Comparison of ENCODE assay signal across 1 cellular context in the genomic region with DNA sequence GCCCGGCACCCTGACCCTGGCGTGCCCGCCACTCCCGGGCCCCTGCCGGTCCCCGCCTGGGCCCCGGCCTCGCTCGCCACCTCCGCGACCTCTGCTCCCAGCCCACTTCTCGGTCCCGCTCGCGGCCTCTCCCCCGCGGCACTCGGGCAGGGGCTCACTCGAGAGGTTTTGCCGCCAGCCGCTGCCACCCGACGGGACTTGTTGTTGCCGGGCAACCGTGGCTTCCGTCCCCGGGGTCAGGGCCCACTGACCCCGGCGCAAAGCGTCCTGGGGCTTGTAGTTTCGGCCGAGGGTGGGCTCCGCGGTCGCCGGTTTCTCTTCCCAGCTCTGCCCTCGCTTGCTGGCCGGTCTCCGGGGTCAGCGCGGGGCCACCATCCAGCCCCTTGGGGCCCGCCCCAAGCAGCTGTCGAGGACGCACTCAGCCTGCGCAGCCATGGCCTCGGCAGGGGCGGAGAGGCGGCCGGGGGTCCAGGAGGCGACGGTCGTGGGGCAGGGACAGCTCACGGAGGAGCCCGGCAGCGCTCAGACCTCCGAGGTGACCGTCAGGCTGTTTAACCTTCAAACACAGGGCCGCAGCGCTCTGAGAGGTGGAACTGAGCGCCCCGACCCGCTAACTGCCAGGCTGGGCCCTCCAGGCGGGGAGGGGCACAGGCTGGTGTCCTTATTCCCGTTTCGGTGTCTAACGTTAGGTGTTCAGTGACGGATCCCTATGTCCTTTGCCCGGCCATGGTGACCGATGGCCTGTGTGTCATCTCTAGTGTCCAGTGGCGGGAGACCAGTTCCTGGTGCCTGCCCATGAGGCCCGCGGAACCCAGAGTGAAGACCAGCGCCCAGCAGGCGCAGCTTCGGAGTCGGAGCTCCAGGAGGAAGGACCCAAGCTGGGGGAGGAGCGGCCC.
TF ChIP-seq lines count a peak whose summit lies in the region.

A gene with protein sequence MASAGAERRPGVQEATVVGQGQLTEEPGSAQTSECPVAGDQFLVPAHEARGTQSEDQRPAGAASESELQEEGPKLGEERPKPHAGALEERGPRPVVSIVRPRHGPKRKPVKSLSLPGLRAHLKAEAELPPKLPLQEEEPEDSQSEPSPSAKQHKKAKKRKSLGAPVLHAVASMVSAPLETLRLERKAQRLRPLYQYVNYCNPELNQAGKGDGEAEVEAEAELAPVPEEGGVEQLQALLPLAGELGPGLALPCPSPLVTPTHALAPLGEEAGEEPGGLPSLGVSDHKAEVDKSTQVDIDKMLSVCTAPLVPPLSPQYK (plus strand): TSS at position 277 of the 896 bp plus-strand sequence. CDS start 157 bp downstream, at position 434.
A gene with protein sequence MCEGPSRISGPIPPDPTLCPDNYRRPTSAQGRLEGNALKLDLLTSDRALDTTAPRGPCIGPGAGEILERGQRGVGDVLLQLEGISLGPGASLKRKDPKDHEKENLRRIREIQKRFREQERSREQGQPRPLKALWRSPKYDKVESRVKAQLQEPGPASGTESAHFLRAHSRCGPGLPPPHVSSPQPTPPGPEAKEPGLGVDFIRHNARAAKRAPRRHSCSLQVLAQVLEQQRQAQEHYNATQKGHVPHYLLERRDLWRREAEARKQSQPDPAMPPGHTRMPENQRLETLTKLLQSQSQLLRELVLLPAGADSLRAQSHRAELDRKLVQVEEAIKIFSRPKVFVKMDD (minus strand): TSS at position 213 of the 896 bp plus-strand sequence. CDS start 308 bp downstream, outside the sequence.

TF ChIP-seq in K562, 482 proteins besides CTCF, POLR2A, EP300 and RAD21 (continued from another document and continues in another):
- TF ChIP-seq POLR3G (IDR thresholded peaks at IDR 0.05; ENCODE audit: extremely low read depth, insufficient read length, insufficient replicate concordance) (no peak), TARDBP (IDR thresholded peaks at IDR 0.05) (no peak), XRCC5 (IDR thresholded peaks at IDR 0.05; ENCODE audit: low read depth, low read length) (no peak), KDM2B (CRISPR knock-in tag; IDR thresholded peaks at IDR 0.05) (no peak), NUFIP1 (IDR thresholded peaks at IDR 0.05; ENCODE audit: partially characterized antibody) (no peak), POLR3A (IDR thresholded peaks at IDR 0.05; ENCODE audit: borderline replicate concordance, extremely low read depth, insufficient read depth, insufficient read length) (no peak), RBM34 (IDR thresholded peaks at IDR 0.05; ENCODE audit: borderline replicate concordance, insufficient read depth, low read length) (no peak), MCM2 (IDR thresholded peaks at IDR 0.05; ENCODE audit: low read depth) (no peak), ZNF778 (CRISPR knock-in tag; IDR thresholded peaks at IDR 0.05) (no peak), CBFA2T3 (IDR thresholded peaks at IDR 0.05) (no peak), NONO (IDR thresholded peaks at IDR 0.05; ENCODE audit: low read depth in 2 of 2, low read length in 1 of 2) (no peak), FOXK2 (conservative IDR thresholded peaks at IDR 0.05 in 1 of 2, IDR thresholded peaks at IDR 0.05 in 1 of 2; ENCODE audit: low read depth in 2 of 2) (no peak), ELF4 (CRISPR knock-in tag; IDR thresholded peaks at IDR 0.05) (no peak), ZNF212 (CRISPR knock-in tag; IDR thresholded peaks at IDR 0.05) (no peak), MTA3 (IDR thresholded peaks at IDR 0.05; ENCODE audit: borderline replicate concordance) (peak; percentile 21; the same call in 1 of the 2 replicates), POU5F1 (IDR thresholded peaks at IDR 0.05; ENCODE audit: borderline replicate concordance, low read depth, low read length, partially characterized antibody) (no peak), PTBP1 (IDR thresholded peaks at IDR 0.05; ENCODE audit: low read depth, low read length) (no peak), MYC (IDR thresholded peaks at IDR 0.05; ENCODE audit: low read depth, low read length) (0 out of 2 replicates have a peak, but pooled peaks have one; percentile 9), MYC (CRISPR knock-in tag; IDR thresholded peaks at IDR 0.05; ENCODE audit: borderline replicate concordance, low read depth) (no peak), NR2C2 (CRISPR knock-in tag; IDR thresholded peaks at IDR 0.05) (peak; percentile 98), NR2C2 (tag; IDR thresholded peaks at IDR 0.05) (peak; percentile 100), ZNF75A (CRISPR knock-in tag; IDR thresholded peaks at IDR 0.05) (no peak), ZNF696 (CRISPR knock-in tag; conservative IDR thresholded peaks at IDR 0.05) (no peak), CEBPB (tag; IDR thresholded peaks at IDR 0.05) (no peak), KAT8 (IDR thresholded peaks at IDR 0.05; ENCODE audit: low read depth) (no peak), CBX3 (IDR thresholded peaks at IDR 0.05; ENCODE audit: borderline replicate concordance in 1 of 2, low read length in 2 of 2) (no peak), MBD2 (IDR thresholded peaks at IDR 0.05; ENCODE audit: borderline replicate concordance, low read depth) (peak; percentile 64; the same call in 1 of the 2 replicates), FOXJ2 (tag; IDR thresholded peaks at IDR 0.05) (0 out of 2 replicates have a peak, but pooled peaks have one; percentile 22), ZEB2 (IDR thresholded peaks at IDR 0.05) (no peak), ZNF561 (CRISPR knock-in tag; conservative IDR thresholded peaks at IDR 0.05) (no peak), SPI1 (IDR thresholded peaks at IDR 0.05; ENCODE audit: borderline replicate concordance, low read depth, low read length) (0 out of 2 replicates have a peak, but pooled peaks have one; percentile 24), NR2C1 (IDR thresholded peaks at IDR 0.05) (peak; percentile 98), NR2C1 (tag; IDR thresholded peaks at IDR 0.05) (peak; percentile 99)
- TF ChIP-seq, protein P1, sequence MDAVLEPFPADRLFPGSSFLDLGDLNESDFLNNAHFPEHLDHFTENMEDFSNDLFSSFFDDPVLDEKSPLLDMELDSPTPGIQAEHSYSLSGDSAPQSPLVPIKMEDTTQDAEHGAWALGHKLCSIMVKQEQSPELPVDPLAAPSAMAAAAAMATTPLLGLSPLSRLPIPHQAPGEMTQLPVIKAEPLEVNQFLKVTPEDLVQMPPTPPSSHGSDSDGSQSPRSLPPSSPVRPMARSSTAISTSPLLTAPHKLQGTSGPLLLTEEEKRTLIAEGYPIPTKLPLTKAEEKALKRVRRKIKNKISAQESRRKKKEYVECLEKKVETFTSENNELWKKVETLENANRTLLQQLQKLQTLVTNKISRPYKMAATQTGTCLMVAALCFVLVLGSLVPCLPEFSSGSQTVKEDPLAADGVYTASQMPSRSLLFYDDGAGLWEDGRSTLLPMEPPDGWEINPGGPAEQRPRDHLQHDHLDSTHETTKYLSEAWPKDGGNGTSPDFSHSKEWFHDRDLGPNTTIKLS (IDR thresholded peaks at IDR 0.05; ENCODE audit: borderline replicate concordance, low read depth) = peak; percentile 65; the same call in 1 of the 2 replicates
- TF ChIP-seq, protein P2, sequence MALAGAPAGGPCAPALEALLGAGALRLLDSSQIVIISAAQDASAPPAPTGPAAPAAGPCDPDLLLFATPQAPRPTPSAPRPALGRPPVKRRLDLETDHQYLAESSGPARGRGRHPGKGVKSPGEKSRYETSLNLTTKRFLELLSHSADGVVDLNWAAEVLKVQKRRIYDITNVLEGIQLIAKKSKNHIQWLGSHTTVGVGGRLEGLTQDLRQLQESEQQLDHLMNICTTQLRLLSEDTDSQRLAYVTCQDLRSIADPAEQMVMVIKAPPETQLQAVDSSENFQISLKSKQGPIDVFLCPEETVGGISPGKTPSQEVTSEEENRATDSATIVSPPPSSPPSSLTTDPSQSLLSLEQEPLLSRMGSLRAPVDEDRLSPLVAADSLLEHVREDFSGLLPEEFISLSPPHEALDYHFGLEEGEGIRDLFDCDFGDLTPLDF (CRISPR knock-in tag; IDR thresholded peaks at IDR 0.05) = no peak
- TF ChIP-seq, protein P3, sequence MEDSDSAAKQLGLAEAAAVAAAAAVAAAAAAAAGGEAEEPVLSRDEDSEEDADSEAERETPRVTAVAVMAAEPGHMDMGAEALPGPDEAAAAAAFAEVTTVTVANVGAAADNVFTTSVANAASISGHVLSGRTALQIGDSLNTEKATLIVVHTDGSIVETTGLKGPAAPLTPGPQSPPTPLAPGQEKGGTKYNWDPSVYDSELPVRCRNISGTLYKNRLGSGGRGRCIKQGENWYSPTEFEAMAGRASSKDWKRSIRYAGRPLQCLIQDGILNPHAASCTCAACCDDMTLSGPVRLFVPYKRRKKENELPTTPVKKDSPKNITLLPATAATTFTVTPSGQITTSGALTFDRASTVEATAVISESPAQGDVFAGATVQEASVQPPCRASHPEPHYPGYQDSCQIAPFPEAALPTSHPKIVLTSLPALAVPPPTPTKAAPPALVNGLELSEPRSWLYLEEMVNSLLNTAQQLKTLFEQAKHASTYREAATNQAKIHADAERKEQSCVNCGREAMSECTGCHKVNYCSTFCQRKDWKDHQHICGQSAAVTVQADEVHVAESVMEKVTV (CRISPR knock-in tag; IDR thresholded peaks at IDR 0.05) = no peak
- TF ChIP-seq, protein P4, sequence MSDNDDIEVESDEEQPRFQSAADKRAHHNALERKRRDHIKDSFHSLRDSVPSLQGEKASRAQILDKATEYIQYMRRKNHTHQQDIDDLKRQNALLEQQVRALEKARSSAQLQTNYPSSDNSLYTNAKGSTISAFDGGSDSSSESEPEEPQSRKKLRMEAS (CRISPR knock-in tag; IDR thresholded peaks at IDR 0.05) = no peak
- TF ChIP-seq, protein P5, sequence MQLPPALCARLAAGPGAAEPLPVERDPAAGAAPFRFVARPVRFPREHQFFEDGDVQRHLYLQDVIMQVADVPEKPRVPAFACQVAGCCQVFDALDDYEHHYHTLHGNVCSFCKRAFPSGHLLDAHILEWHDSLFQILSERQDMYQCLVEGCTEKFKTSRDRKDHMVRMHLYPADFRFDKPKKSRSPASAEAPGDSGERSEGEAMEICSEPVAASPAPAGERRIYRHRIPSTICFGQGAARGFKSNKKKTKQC (CRISPR knock-in tag; IDR thresholded peaks at IDR 0.05) = no peak
- TF ChIP-seq, protein P6, sequence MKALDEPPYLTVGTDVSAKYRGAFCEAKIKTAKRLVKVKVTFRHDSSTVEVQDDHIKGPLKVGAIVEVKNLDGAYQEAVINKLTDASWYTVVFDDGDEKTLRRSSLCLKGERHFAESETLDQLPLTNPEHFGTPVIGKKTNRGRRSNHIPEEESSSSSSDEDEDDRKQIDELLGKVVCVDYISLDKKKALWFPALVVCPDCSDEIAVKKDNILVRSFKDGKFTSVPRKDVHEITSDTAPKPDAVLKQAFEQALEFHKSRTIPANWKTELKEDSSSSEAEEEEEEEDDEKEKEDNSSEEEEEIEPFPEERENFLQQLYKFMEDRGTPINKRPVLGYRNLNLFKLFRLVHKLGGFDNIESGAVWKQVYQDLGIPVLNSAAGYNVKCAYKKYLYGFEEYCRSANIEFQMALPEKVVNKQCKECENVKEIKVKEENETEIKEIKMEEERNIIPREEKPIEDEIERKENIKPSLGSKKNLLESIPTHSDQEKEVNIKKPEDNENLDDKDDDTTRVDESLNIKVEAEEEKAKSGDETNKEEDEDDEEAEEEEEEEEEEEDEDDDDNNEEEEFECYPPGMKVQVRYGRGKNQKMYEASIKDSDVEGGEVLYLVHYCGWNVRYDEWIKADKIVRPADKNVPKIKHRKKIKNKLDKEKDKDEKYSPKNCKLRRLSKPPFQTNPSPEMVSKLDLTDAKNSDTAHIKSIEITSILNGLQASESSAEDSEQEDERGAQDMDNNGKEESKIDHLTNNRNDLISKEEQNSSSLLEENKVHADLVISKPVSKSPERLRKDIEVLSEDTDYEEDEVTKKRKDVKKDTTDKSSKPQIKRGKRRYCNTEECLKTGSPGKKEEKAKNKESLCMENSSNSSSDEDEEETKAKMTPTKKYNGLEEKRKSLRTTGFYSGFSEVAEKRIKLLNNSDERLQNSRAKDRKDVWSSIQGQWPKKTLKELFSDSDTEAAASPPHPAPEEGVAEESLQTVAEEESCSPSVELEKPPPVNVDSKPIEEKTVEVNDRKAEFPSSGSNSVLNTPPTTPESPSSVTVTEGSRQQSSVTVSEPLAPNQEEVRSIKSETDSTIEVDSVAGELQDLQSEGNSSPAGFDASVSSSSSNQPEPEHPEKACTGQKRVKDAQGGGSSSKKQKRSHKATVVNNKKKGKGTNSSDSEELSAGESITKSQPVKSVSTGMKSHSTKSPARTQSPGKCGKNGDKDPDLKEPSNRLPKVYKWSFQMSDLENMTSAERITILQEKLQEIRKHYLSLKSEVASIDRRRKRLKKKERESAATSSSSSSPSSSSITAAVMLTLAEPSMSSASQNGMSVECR (CRISPR knock-in tag; IDR thresholded peaks at IDR 0.05) = peak; percentile 93
- TF ChIP-seq, protein P7, sequence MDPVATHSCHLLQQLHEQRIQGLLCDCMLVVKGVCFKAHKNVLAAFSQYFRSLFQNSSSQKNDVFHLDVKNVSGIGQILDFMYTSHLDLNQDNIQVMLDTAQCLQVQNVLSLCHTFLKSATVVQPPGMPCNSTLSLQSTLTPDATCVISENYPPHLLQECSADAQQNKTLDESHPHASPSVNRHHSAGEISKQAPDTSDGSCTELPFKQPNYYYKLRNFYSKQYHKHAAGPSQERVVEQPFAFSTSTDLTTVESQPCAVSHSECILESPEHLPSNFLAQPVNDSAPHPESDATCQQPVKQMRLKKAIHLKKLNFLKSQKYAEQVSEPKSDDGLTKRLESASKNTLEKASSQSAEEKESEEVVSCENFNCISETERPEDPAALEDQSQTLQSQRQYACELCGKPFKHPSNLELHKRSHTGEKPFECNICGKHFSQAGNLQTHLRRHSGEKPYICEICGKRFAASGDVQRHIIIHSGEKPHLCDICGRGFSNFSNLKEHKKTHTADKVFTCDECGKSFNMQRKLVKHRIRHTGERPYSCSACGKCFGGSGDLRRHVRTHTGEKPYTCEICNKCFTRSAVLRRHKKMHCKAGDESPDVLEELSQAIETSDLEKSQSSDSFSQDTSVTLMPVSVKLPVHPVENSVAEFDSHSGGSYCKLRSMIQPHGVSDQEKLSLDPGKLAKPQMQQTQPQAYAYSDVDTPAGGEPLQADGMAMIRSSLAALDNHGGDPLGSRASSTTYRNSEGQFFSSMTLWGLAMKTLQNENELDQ (CRISPR knock-in tag; IDR thresholded peaks at IDR 0.05; ENCODE audit: borderline replicate concordance) = no peak
- TF ChIP-seq, protein P8, sequence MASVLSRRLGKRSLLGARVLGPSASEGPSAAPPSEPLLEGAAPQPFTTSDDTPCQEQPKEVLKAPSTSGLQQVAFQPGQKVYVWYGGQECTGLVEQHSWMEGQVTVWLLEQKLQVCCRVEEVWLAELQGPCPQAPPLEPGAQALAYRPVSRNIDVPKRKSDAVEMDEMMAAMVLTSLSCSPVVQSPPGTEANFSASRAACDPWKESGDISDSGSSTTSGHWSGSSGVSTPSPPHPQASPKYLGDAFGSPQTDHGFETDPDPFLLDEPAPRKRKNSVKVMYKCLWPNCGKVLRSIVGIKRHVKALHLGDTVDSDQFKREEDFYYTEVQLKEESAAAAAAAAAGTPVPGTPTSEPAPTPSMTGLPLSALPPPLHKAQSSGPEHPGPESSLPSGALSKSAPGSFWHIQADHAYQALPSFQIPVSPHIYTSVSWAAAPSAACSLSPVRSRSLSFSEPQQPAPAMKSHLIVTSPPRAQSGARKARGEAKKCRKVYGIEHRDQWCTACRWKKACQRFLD (CRISPR knock-in tag; IDR thresholded peaks at IDR 0.05) = no peak
- TF ChIP-seq, protein P9, sequence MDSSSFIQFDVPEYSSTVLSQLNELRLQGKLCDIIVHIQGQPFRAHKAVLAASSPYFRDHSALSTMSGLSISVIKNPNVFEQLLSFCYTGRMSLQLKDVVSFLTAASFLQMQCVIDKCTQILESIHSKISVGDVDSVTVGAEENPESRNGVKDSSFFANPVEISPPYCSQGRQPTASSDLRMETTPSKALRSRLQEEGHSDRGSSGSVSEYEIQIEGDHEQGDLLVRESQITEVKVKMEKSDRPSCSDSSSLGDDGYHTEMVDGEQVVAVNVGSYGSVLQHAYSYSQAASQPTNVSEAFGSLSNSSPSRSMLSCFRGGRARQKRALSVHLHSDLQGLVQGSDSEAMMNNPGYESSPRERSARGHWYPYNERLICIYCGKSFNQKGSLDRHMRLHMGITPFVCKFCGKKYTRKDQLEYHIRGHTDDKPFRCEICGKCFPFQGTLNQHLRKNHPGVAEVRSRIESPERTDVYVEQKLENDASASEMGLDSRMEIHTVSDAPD (CRISPR knock-in tag; IDR thresholded peaks at IDR 0.05) = no peak
